In genomic region chrX:107213477-107213876, GRCh38 we compare ENCODE assay signal across 8 cellular contexts. TPM values are rescaled to one million over a fixed set of nuclear protein-coding genes. Genes with fewer than 3 reads are reported as not detected.
"Had no signal": no experiment of that assay in that cellular context is flagged by ENCODE, and none has a peak within 500 bp of the region (broad histone marks: within the 10 kb centered on the region; RNA-seq: fewer than 3 reads in every experiment).

No MANE protein-coding gene starts in this region.

- H3K4me3 Mint-ChIP-seq: GM23338, H9, IgD-negative memory B cell had no signal

- H3K9ac ChIP-seq: KMS-11 had no signal

- DNase-seq: H9, HCEC 1CT, KBM-7 had no signal

- ATAC-seq: GM23338 had no signal

- H3K27ac ChIP-seq: KMS-11 had no signal

- H3K27ac Mint-ChIP-seq: GM23338, IgD-negative memory B cell had no signal

- H3K4me1 Mint-ChIP-seq: IgD-negative memory B cell had no signal

- H3K9me3 Mint-ChIP-seq: GM23338, IgD-negative memory B cell had no signal

- H3K36me3 Mint-ChIP-seq: IgD-negative memory B cell had no signal

- H3K4me3 ChIP-seq: GM23338 had no signal

RNA-seq across cellular contexts. Expression of gene DNAAF6, which starts 7.1 kb away (rescaled TPM):
- total RNA-seq: GM23338, H1, H9, HT-29 had no signal
- polyA plus RNA-seq: GM23338, H1, IgD-negative memory B cell had no signal
